In genomic region chr3:30531017-30531570, GRCh38 we compare ENCODE assay signal across 33 cellular contexts.
"Had no signal": no experiment of that assay in that cellular context is flagged by ENCODE, and none has a peak within 500 bp of the region (broad histone marks: within the 10 kb centered on the region; RNA-seq: fewer than 3 reads in every experiment).

No MANE protein-coding gene starts in this region.

- H3K27me3 Mint-ChIP-seq: activated CD4-positive, alpha-beta T cell treated with anti-CD3 and anti-CD28 coated beads for 36 hours; activated CD4-positive, alpha-beta T cell treated with anti-CD3 and anti-CD28 coated beads, Interleukin-2, amount 10 ng/mL, durations not matched to agents 24 days and 14 days; activated CD8-positive, alpha-beta memory T cell treated with anti-CD3 and anti-CD28 coated beads, Interleukin-2, amount 10 ng/mL, durations not matched to agents 7 days and 5 days; activated naive CD4-positive, alpha-beta T cell treated with anti-CD3 and anti-CD28 coated beads, Interleukin-2, amount 50 U/mL, for 24 hours; activated naive CD8-positive, alpha-beta T cell treated with anti-CD3 and anti-CD28 coated beads for 36 hours; effector memory CD8-positive, alpha-beta T cell had no signal

- H3K4me3 Mint-ChIP-seq: activated CD4-positive, alpha-beta memory T cell treated with anti-CD3 and anti-CD28 coated beads for 36 hours; activated CD4-positive, alpha-beta T cell treated with anti-CD3 and anti-CD28 coated beads for 36 hours; activated CD4-positive, alpha-beta T cell treated with anti-CD3 and anti-CD28 coated beads, Interleukin-2, amount 10 ng/mL, durations not matched to agents 24 days and 14 days; activated CD8-positive, alpha-beta memory T cell treated with anti-CD3 and anti-CD28 coated beads, Interleukin-2, amount 10 ng/mL, durations not matched to agents 7 days and 5 days; activated CD8-positive, alpha-beta T cell treated with anti-CD3 and anti-CD28 coated beads, Interleukin-2, amount 10 ng/mL, durations not matched to agents 7 days and 5 days; activated naive CD4-positive, alpha-beta T cell treated with anti-CD3 and anti-CD28 coated beads for 36 hours; activated naive CD4-positive, alpha-beta T cell treated with anti-CD3 and anti-CD28 coated beads, Interleukin-2, amount 50 U/mL, for 24 hours; activated naive CD8-positive, alpha-beta T cell treated with anti-CD3 and anti-CD28 coated beads for 36 hours; activated naive CD8-positive, alpha-beta T cell treated with anti-CD3 and anti-CD28 coated beads, Interleukin-2, amount 50 U/mL, for 24 hours; activated T-helper 1 cell treated with anti-CD3 and anti-CD28 coated beads, Interleukin-12 subunit alpha, Interleukin-12 subunit beta, Interleukin-2, Interleukin-4 antibody, amounts not matched to agents 30 ng/mL and 10 ng/mL and 1 ng/mL, durations not matched to agents 14 hours and 24 hours and 36 hours; effector memory CD8-positive, alpha-beta T cell had no signal

- DNase-seq: activated CD4-positive, alpha-beta memory T cell treated with anti-CD3 and anti-CD28 coated beads for 36 hours; activated CD4-positive, alpha-beta T cell treated with anti-CD3 and anti-CD28 coated beads for 36 hours; activated CD4-positive, alpha-beta T cell treated with anti-CD3 and anti-CD28 coated beads, Interleukin-2, amount 10 ng/mL, durations not matched to agents 24 days and 14 days; activated CD4-positive, CD25-positive, alpha-beta regulatory T cell; activated CD4-positive, CD25-positive, alpha-beta regulatory T cell treated with anti-CD3 and anti-CD28 coated beads, Interleukin-2, amount 50 U/mL, for 72 hours; activated CD8-positive, alpha-beta memory T cell treated with anti-CD3 and anti-CD28 coated beads, Interleukin-2, amount 10 ng/mL, durations not matched to agents 7 days and 5 days; activated CD8-positive, alpha-beta memory T cell treated with anti-CD3 and anti-CD28 coated beads, Interleukin-2, amount 50 U/mL, for 4 hours; activated CD8-positive, alpha-beta T cell treated with anti-CD3 and anti-CD28 coated beads, Interleukin-2, amount 10 ng/mL, durations not matched to agents 7 days and 5 days; activated effector memory CD4-positive, alpha-beta T cell treated with anti-CD3 and anti-CD28 coated beads, Interleukin-2, amount 50 U/mL, for 16 hours; activated naive CD4-positive, alpha-beta T cell treated with anti-CD3 and anti-CD28 coated beads for 36 hours; activated naive CD8-positive, alpha-beta T cell treated with anti-CD3 and anti-CD28 coated beads for 36 hours; activated naive CD8-positive, alpha-beta T cell treated with anti-CD3 and anti-CD28 coated beads, Interleukin-2, amount 50 U/mL, for 24 hours; activated T-cell treated with anti-CD3 and anti-CD28 coated beads, Interleukin-2, amount 50 U/mL, for 1 hour; activated T-cell treated with anti-CD3 and anti-CD28 coated beads, Interleukin-2, amount 50 U/mL, for 48 hours; adrenal gland; amygdala; aorta; body of pancreas; caudate nucleus; cortex of kidney; dermis blood vessel endothelial cell; effector CD4-positive, alpha-beta T cell; effector memory CD8-positive, alpha-beta T cell; erythroblast; foreskin keratinocyte; gastrocnemius medialis; glutamatergic neuron; T-helper 2 cell had no signal

- H3K27me3 ChIP-seq: adrenal gland, body of pancreas, esophagus muscularis mucosa, foreskin keratinocyte, gastrocnemius medialis had no signal

- H3K36me3 Mint-ChIP-seq: activated CD4-positive, alpha-beta memory T cell treated with anti-CD3 and anti-CD28 coated beads for 36 hours; activated naive CD4-positive, alpha-beta T cell treated with anti-CD3 and anti-CD28 coated beads, Interleukin-2, amount 50 U/mL, for 24 hours; activated naive CD8-positive, alpha-beta T cell treated with anti-CD3 and anti-CD28 coated beads for 36 hours had no signal

- H3K36me3 ChIP-seq: adrenal gland, esophagus muscularis mucosa, gastrocnemius medialis had no signal

- H3K27ac Mint-ChIP-seq: activated CD4-positive, alpha-beta memory T cell treated with anti-CD3 and anti-CD28 coated beads for 36 hours; activated CD4-positive, alpha-beta T cell treated with anti-CD3 and anti-CD28 coated beads for 36 hours; activated CD4-positive, alpha-beta T cell treated with anti-CD3 and anti-CD28 coated beads, Interleukin-2, amount 10 ng/mL, durations not matched to agents 24 days and 14 days; activated CD8-positive, alpha-beta memory T cell treated with anti-CD3 and anti-CD28 coated beads, Interleukin-2, amount 10 ng/mL, durations not matched to agents 7 days and 5 days; activated CD8-positive, alpha-beta T cell treated with anti-CD3 and anti-CD28 coated beads, Interleukin-2, amount 10 ng/mL, durations not matched to agents 7 days and 5 days; activated naive CD4-positive, alpha-beta T cell treated with anti-CD3 and anti-CD28 coated beads for 36 hours; activated naive CD4-positive, alpha-beta T cell treated with anti-CD3 and anti-CD28 coated beads, Interleukin-2, amount 50 U/mL, for 24 hours; activated naive CD8-positive, alpha-beta T cell treated with anti-CD3 and anti-CD28 coated beads for 36 hours; activated naive CD8-positive, alpha-beta T cell treated with anti-CD3 and anti-CD28 coated beads, Interleukin-2, amount 50 U/mL, for 24 hours; activated T-helper 1 cell treated with anti-CD3 and anti-CD28 coated beads, Interleukin-12 subunit alpha, Interleukin-12 subunit beta, Interleukin-2, Interleukin-4 antibody, amounts not matched to agents 30 ng/mL and 10 ng/mL and 1 ng/mL, durations not matched to agents 14 hours and 24 hours and 36 hours; activated T-helper 2 cell treated with anti-CD3 and anti-CD28 coated beads, Interferon-gamma antibody, Interleukin-2, Interleukin-4, amounts not matched to agents 10 μg/mL and 5 μg/mL and 100 μg/mL, durations not matched to agents 14 hours and 24 hours and 36 hours; effector memory CD8-positive, alpha-beta T cell had no signal

- ATAC-seq: activated CD4-positive, alpha-beta T cell treated with anti-CD3 and anti-CD28 coated beads for 36 hours; activated CD8-positive, alpha-beta memory T cell treated with anti-CD3 and anti-CD28 coated beads, Interleukin-2, amount 10 ng/mL, durations not matched to agents 7 days and 5 days; activated CD8-positive, alpha-beta T cell treated with anti-CD3 and anti-CD28 coated beads, Interleukin-2, amount 10 ng/mL, durations not matched to agents 7 days and 5 days; activated naive CD8-positive, alpha-beta T cell treated with anti-CD3 and anti-CD28 coated beads, Interleukin-2, amount 50 U/mL, for 24 hours; body of pancreas; effector memory CD8-positive, alpha-beta T cell; foreskin keratinocyte; gastrocnemius medialis had no signal

- H3K4me3 ChIP-seq: adrenal gland, body of pancreas, esophagus muscularis mucosa, gastrocnemius medialis had no signal

- H3K9me3 ChIP-seq: adrenal gland, body of pancreas, esophagus muscularis mucosa, gastrocnemius medialis had no signal

- H3K4me1 ChIP-seq: adrenal gland, body of pancreas, foreskin keratinocyte, gastrocnemius medialis had no signal

- H3K4me1 Mint-ChIP-seq: activated CD4-positive, alpha-beta T cell treated with anti-CD3 and anti-CD28 coated beads for 36 hours; activated CD4-positive, alpha-beta T cell treated with anti-CD3 and anti-CD28 coated beads, Interleukin-2, amount 10 ng/mL, durations not matched to agents 24 days and 14 days; activated CD8-positive, alpha-beta memory T cell treated with anti-CD3 and anti-CD28 coated beads, Interleukin-2, amount 10 ng/mL, durations not matched to agents 7 days and 5 days; activated naive CD4-positive, alpha-beta T cell treated with anti-CD3 and anti-CD28 coated beads, Interleukin-2, amount 50 U/mL, for 24 hours had no signal

- H3K9me3 Mint-ChIP-seq: activated CD4-positive, alpha-beta memory T cell treated with anti-CD3 and anti-CD28 coated beads for 36 hours; activated naive CD4-positive, alpha-beta T cell treated with anti-CD3 and anti-CD28 coated beads for 36 hours; activated naive CD4-positive, alpha-beta T cell treated with anti-CD3 and anti-CD28 coated beads, Interleukin-2, amount 50 U/mL, for 24 hours; activated naive CD8-positive, alpha-beta T cell treated with anti-CD3 and anti-CD28 coated beads for 36 hours; activated naive CD8-positive, alpha-beta T cell treated with anti-CD3 and anti-CD28 coated beads, Interleukin-2, amount 50 U/mL, for 24 hours; activated T-helper 1 cell treated with anti-CD3 and anti-CD28 coated beads, Interleukin-12 subunit alpha, Interleukin-12 subunit beta, Interleukin-2, Interleukin-4 antibody, amounts not matched to agents 30 ng/mL and 10 ng/mL and 1 ng/mL, durations not matched to agents 14 hours and 24 hours and 36 hours; activated T-helper 2 cell treated with anti-CD3 and anti-CD28 coated beads, Interferon-gamma antibody, Interleukin-2, Interleukin-4, amounts not matched to agents 10 μg/mL and 5 μg/mL and 100 μg/mL, durations not matched to agents 14 hours and 24 hours and 36 hours; effector memory CD8-positive, alpha-beta T cell had no signal

- H3K27ac ChIP-seq: adrenal gland, body of pancreas, esophagus muscularis mucosa, foreskin keratinocyte, gastrocnemius medialis had no signal

- FAIRE-seq: colon had no signal
